23 cellular contexts compared by ENCODE assay signal in the genomic region with DNA sequence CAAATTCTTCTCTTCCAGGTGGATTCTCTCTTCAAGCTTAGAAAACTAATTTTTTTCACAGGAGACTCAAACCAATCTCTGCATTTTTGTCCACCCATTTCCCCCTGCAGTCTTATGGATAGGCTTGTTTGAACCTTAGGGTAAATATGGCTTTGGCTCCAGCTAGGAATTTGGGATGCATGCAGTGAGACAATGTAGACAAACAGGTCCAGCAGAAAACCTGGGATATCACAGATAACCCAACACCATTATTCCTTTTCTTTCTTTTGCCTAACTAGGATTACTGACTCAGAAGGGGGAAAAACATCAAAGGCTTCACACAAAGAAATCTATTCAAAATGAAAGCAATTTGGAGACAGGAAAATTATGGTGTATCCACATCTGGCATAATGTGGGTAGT.
DNase-seq lines count a peak whose midpoint lies in the region; ATAC-seq and TF ChIP-seq lines count a peak whose summit lies in the region.
"Had no signal": no experiment of that assay in that cellular context is flagged by ENCODE, and none has a peak within 500 bp of the region (broad histone marks: within the 10 kb centered on the region; RNA-seq: fewer than 3 reads in every experiment).

No MANE protein-coding gene starts in this region.

- ATAC-seq in GM21576 (IDR thresholded peaks at IDR 0.05; ENCODE audit: unreplicated experiment) (no peak), HG02798 (IDR thresholded peaks at IDR 0.05; ENCODE audit: poor library complexity, unreplicated experiment) (no peak)
- ATAC-seq: CD8-positive, alpha-beta T cell; GM12878; HepG2; K562 had no signal

- TF ChIP-seq CTCF in C4-2B (conservative IDR thresholded peaks at IDR 0.05), result no peak
- TF ChIP-seq CTCF in epithelial cell of esophagus (IDR thresholded peaks at IDR 0.05; ENCODE audit: insufficient read depth, low read depth, low read length, missing control alignments), result no peak

- H3K27ac ChIP-seq in C4-2B, result peak overlapping the region; percentile 5; the same call in 1 of the 2 replicates
- H3K27ac ChIP-seq: SK-N-MC had no signal

- H3K4me3 ChIP-seq in epithelial cell of esophagus (ENCODE audit: low read length), result no peak overlapping the region
- H3K4me3 ChIP-seq: GM12878, K562, SK-N-MC had no signal

- DNase-seq in COR-L47 (lab: John Stamatoyannopoulos, UW) (peak; percentile 67), NCI-H2029 (lab: John Stamatoyannopoulos, UW) (peak; percentile 64), epithelial cell of esophagus (ENCODE audit: low read depth) (peak; percentile 25), T1000 (lab: John Stamatoyannopoulos, UW) (no peak)
- DNase-seq: C1 segment of cervical spinal cord; Calu3; CD8-positive, alpha-beta T cell; EL; GDM1; Kasumi-1; MV-4-11; NCI-H1694 treated with DMSO at 0.1 percent for 48 hours; NCI-H446 treated with DMSO at 0.1 percent for 48 hours; NCI-H526; SIG-M5; T-helper 9 cell had no signal
